In the genomic region with DNA sequence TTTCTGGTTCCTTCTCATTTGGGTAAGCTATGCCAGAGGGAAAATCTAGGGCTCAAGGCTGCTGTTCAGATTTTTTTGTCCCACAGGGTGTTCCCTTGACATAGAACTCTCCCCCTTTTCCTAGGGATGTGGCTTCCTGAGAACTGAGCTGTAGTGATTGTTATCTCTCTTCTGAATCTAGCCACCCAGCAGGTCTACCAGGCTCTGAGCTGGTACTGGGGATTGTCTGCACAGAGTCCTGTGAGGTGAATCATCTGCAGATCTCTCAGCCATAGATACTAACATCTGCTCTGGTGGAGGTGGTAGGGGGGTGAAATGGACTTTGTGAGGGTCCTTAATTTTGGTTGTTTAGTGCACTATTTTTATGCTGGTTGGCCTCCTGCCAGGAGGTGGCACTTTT, we compare ENCODE assay signal across 16 cellular contexts.
DNase-seq lines count a peak whose midpoint lies in the region; ATAC-seq and TF ChIP-seq lines count a peak whose summit lies in the region.
"Had no signal": no experiment of that assay in that cellular context is flagged by ENCODE, and none has a peak within 500 bp of the region (broad histone marks: within the 10 kb centered on the region; RNA-seq: fewer than 3 reads in every experiment).

No MANE protein-coding gene starts in this region.

- H3K27ac ChIP-seq in PC-3 (ENCODE audit: low read length) (no peak overlapping the region), foreskin keratinocyte (no peak overlapping the region), lower lobe of right lung (no peak overlapping the region)
- H3K27ac ChIP-seq: BLaER1 had no signal

- H3K9ac ChIP-seq in PC-3 (ENCODE audit: low read length) = no peak overlapping the region
- H3K9ac ChIP-seq: BLaER1 had no signal

- no peaks in the 10 kb centered on the region for H3F3A ChIP-seq in PC-3 (ENCODE audit: low read length, unreplicated experiment)

- peaks cover 14% of the 10 kb centered on the region; the same call in 1 of the 2 replicates for H3K27me3 ChIP-seq in PC-3 (ENCODE audit: low read length)
- H3K27me3 ChIP-seq in foreskin keratinocyte = no peaks in the 10 kb centered on the region
- H3K27me3 ChIP-seq in lower lobe of right lung (ENCODE audit: low read depth) = no peaks in the 10 kb centered on the region
- H3K27me3 ChIP-seq: BLaER1 had no signal

- H3K4me2 ChIP-seq in PC-3 (ENCODE audit: low read length) = no peak overlapping the region
- H3K4me2 ChIP-seq: BLaER1, GM23338 had no signal

- no peaks in the 10 kb centered on the region for H4K20me1 ChIP-seq in PC-3 (ENCODE audit: low read length)
- H4K20me1 ChIP-seq: BLaER1 had no signal

- H3K79me2 ChIP-seq in PC-3 (ENCODE audit: low read length) = no peaks in the 10 kb centered on the region

- peak; percentile 3 for DNase-seq in EH (ENCODE audit: low read depth)
- peak; percentile 39 for DNase-seq in HS-5 (ENCODE audit: low read depth)
- DNase-seq in PC-3 = peak; percentile 44
- peak; percentile 6 to 64 for DNase-seq in foreskin keratinocyte
- DNase-seq in left lobe of liver (ENCODE audit: low spot score) = no peak
- DNase-seq in lower lobe of right lung = no peak
- no peak for DNase-seq in NCI-H2029 (lab: John Stamatoyannopoulos, UW)
- DNase-seq: 8988T; AML-193; Caco-2; CD8-positive, alpha-beta memory T cell; DND-41; H7 had no signal

- POLR2A ChIA-PET in PC-3 (lab: Charles Lee; ENCODE audit: unreplicated experiment) = no interaction called here

- H3K4me1 ChIP-seq in PC-3 (ENCODE audit: insufficient read depth, low read length) = 0 out of 2 replicates have a peak, but pooled peaks cover 3% of the 10 kb centered on the region
- H3K4me1 ChIP-seq in foreskin keratinocyte = no peaks in the 10 kb centered on the region
- no peaks in the 10 kb centered on the region for H3K4me1 ChIP-seq in lower lobe of right lung
- H3K4me1 ChIP-seq: Caco-2 had no signal

- H3K4me3 ChIP-seq in PC-3 (ENCODE audit: low read length) = no peak overlapping the region
- no peak overlapping the region for H3K4me3 ChIP-seq in lower lobe of right lung
- H3K4me3 ChIP-seq: BLaER1, GM23338 had no signal

- H3K9me3 ChIP-seq in PC-3 (ENCODE audit: low read length) (no peaks in the 10 kb centered on the region), lower lobe of right lung (no peaks in the 10 kb centered on the region)
- H3K9me3 ChIP-seq: Caco-2 had no signal

- ATAC-seq in PC-3 (no peak), foreskin keratinocyte (peak; percentile 92), left lobe of liver (no peak), lower lobe of right lung (no peak), HG02885 (IDR thresholded peaks at IDR 0.05; ENCODE audit: poor library complexity, unreplicated experiment) (no peak)
- ATAC-seq: GM23338 had no signal

- TF ChIP-seq CTCF in PC-3 (conservative IDR thresholded peaks at IDR 0.05; ENCODE audit: low read depth, low read length) (no peak), foreskin keratinocyte (conservative IDR thresholded peaks at IDR 0.05) (no peak), lower lobe of right lung (IDR thresholded peaks at IDR 0.05) (no peak)

- H3K36me3 ChIP-seq in PC-3 (ENCODE audit: low read depth, low read length) (no peaks in the 10 kb centered on the region), lower lobe of right lung (no peaks in the 10 kb centered on the region)
- H3K36me3 ChIP-seq: BLaER1 had no signal

- H2AFZ ChIP-seq in PC-3 (ENCODE audit: low read length) = no peak overlapping the region
- H2AFZ ChIP-seq: GM23338 had no signal

- no peaks in the 10 kb centered on the region for H3K9me2 ChIP-seq in PC-3 (replicated peaks; ENCODE audit: low read length)

- intact Hi-C loops in PC-3 (cut with micrococcal nuclease) = no loop called here
- intact Hi-C loops in lower lobe of right lung (cut with DNase I) = no loop called here

- BruUV-seq in PC-3 (replicated peaks; lab: Mats Ljungman, UMichigan) = no TSS peak

- CTCF ChIA-PET in PC-3 (lab: Charles Lee) = no interaction called here

Comparison
In these comparisons a context has a peak if more than half of its experiments do, and no peak if none do; other contexts are left out.
1. DNase-seq: peak in EH (single experiment), HS-5 (single experiment), PC-3 (single experiment) and foreskin keratinocyte (2 of 2); none in left lobe of liver (single experiment), lower lobe of right lung (single experiment) and NCI-H2029 (single experiment).